Comparison of ENCODE assay signal across 9 cellular contexts in genomic region chr13:112722433-112723250, GRCh38. TPM values are rescaled to one million over a fixed set of nuclear protein-coding genes. Genes with fewer than 3 reads are reported as not detected.
DNase-seq lines count a peak whose midpoint lies in the region; ATAC-seq and TF ChIP-seq lines count a peak whose summit lies in the region.
"Had no signal": no experiment of that assay in that cellular context is flagged by ENCODE, and none has a peak within 500 bp of the region (broad histone marks: within the 10 kb centered on the region; RNA-seq: fewer than 3 reads in every experiment).

No MANE protein-coding gene starts in this region.

- DNase-seq in A172 (ENCODE audit: low spot score) = peak; percentile 98
- DNase-seq in HT1080 (ENCODE audit: low read depth) = peak; percentile 87
- DNase-seq in brain microvascular endothelial cell = peak; percentile 76
- no peak for DNase-seq in left colon
- no peak for DNase-seq in NK-92 treated with Interleukin-12 subunit alpha and Interleukin-12 subunit beta, amount 100 ng/mL, for 24 hours (lab: John Stamatoyannopoulos, UW)
- no peak for DNase-seq in activated CD4-positive, alpha-beta T cell treated with anti-CD3 and anti-CD28 coated beads, Interleukin-2, amount 10 ng/mL, durations not matched to agents 7 days and 5 days
- DNase-seq: activated effector memory CD4-positive, alpha-beta T cell treated with anti-CD3 and anti-CD28 coated beads, Interleukin-2, amount 50 U/mL, for 16 hours had no signal

- no peak overlapping the region for H3K4me3 ChIP-seq in brain microvascular endothelial cell (ENCODE audit: low read depth, low read length)

- no peaks in the 10 kb centered on the region for H3K27me3 ChIP-seq in brain microvascular endothelial cell (replicated peaks)

- H3K27ac Mint-ChIP-seq in stimulated activated memory B cell treated with anti-CD40 and anti-IgM and Interleukin-4, amounts not matched to agents 10 μg/mL and 1 μg/mL and 100 μg/mL, for 72 hours = no peak overlapping the region
- H3K27ac Mint-ChIP-seq in activated CD4-positive, alpha-beta T cell treated with anti-CD3 and anti-CD28 coated beads, Interleukin-2, amount 10 ng/mL, durations not matched to agents 7 days and 5 days = no peak overlapping the region

- H3K36me3 ChIP-seq in brain microvascular endothelial cell (replicated peaks) = no peaks in the 10 kb centered on the region

- intact Hi-C loops in left colon (cut with DNase I, micrococcal nuclease) = no loop called here

- H3K36me3 Mint-ChIP-seq in stimulated activated memory B cell treated with anti-CD40 and anti-IgM and Interleukin-4, amounts not matched to agents 10 μg/mL and 1 μg/mL and 100 μg/mL, for 72 hours = peaks cover 14% of the 10 kb centered on the region
- no peaks in the 10 kb centered on the region for H3K36me3 Mint-ChIP-seq in activated CD4-positive, alpha-beta T cell treated with anti-CD3 and anti-CD28 coated beads, Interleukin-2, amount 10 ng/mL, durations not matched to agents 7 days and 5 days (ENCODE audit: low read depth)

- peaks cover 7% of the 10 kb centered on the region for H3K4me1 Mint-ChIP-seq in stimulated activated memory B cell treated with anti-CD40 and anti-IgM and Interleukin-4, amounts not matched to agents 10 μg/mL and 1 μg/mL and 100 μg/mL, for 72 hours
- H3K4me1 Mint-ChIP-seq in activated CD4-positive, alpha-beta T cell treated with anti-CD3 and anti-CD28 coated beads, Interleukin-2, amount 10 ng/mL, durations not matched to agents 7 days and 5 days = peaks cover 36% of the 10 kb centered on the region

- peak overlapping the region; percentile 20 for H3K27ac ChIP-seq in brain microvascular endothelial cell

- CTCF ChIA-PET in activated CD4-positive, alpha-beta T cell treated with anti-CD3 and anti-CD28 coated beads, Interleukin-2, amount 10 ng/mL, durations not matched to agents 7 days and 5 days (lab: Charles Lee) = no interaction called here

- POLR2A ChIA-PET in activated CD4-positive, alpha-beta T cell treated with anti-CD3 and anti-CD28 coated beads, Interleukin-2, amount 10 ng/mL, durations not matched to agents 7 days and 5 days (lab: Charles Lee) = no interaction called here

- H3K9me3 Mint-ChIP-seq in stimulated activated memory B cell treated with anti-CD40 and anti-IgM and Interleukin-4, amounts not matched to agents 10 μg/mL and 1 μg/mL and 100 μg/mL, for 72 hours = no peaks in the 10 kb centered on the region
- no peaks in the 10 kb centered on the region for H3K9me3 Mint-ChIP-seq in activated CD4-positive, alpha-beta T cell treated with anti-CD3 and anti-CD28 coated beads, Interleukin-2, amount 10 ng/mL, durations not matched to agents 7 days and 5 days

- H3K4me3 Mint-ChIP-seq in stimulated activated memory B cell treated with anti-CD40 and anti-IgM and Interleukin-4, amounts not matched to agents 10 μg/mL and 1 μg/mL and 100 μg/mL, for 72 hours = no peak overlapping the region
- H3K4me3 Mint-ChIP-seq in activated CD4-positive, alpha-beta T cell treated with anti-CD3 and anti-CD28 coated beads, Interleukin-2, amount 10 ng/mL, durations not matched to agents 7 days and 5 days = no peak overlapping the region

- ATAC-seq in left colon (peak; percentile 62), HG03378 (IDR thresholded peaks at IDR 0.05; ENCODE audit: unreplicated experiment) (no peak)
- no peak for ATAC-seq in stimulated activated memory B cell treated with anti-CD40 and anti-IgM and Interleukin-4, amounts not matched to agents 10 μg/mL and 1 μg/mL and 100 μg/mL, for 72 hours

- no peak for TF ChIP-seq CTCF in brain microvascular endothelial cell (IDR thresholded peaks at IDR 0.05; ENCODE audit: low read depth, low read length, missing control alignments)

- H3K27me3 Mint-ChIP-seq in stimulated activated memory B cell treated with anti-CD40 and anti-IgM and Interleukin-4, amounts not matched to agents 10 μg/mL and 1 μg/mL and 100 μg/mL, for 72 hours = no peaks in the 10 kb centered on the region
- no peaks in the 10 kb centered on the region for H3K27me3 Mint-ChIP-seq in activated CD4-positive, alpha-beta T cell treated with anti-CD3 and anti-CD28 coated beads, Interleukin-2, amount 10 ng/mL, durations not matched to agents 7 days and 5 days

- in situ Hi-C loops in brain microvascular endothelial cell (cut with HindIII; ENCODE audit: low pct_ligation_motif_present, low sequenced_read_pairs) = no loop called here

RNA-seq across cellular contexts. Expression of gene ATP11A, which starts 32.8 kb away (rescaled TPM):
- 6.6 and 8.8 TPM in 2 replicates for total RNA-seq in A172 (2014; rRNA removed; shearing (Covaris generic))
- total RNA-seq in HT1080 (2014; rRNA removed; shearing (Covaris generic)) = 5.0 and 7.7 TPM in 2 replicates
- 9.0 and 11.3 TPM in 2 replicates for polyA plus RNA-seq in HT1080 (2015; cell fraction: cytosol; rRNA removed)
- 18.7 and 20.4 TPM in 2 replicates for polyA plus RNA-seq in HT1080 (2015; cell fraction: nucleus; rRNA removed)
- total RNA-seq in left colon = 10 to 100 TPM; 12.4 to 22.7 TPM
- total RNA-seq in activated CD4-positive, alpha-beta T cell treated with anti-CD3 and anti-CD28 coated beads, Interleukin-2, amount 10 ng/mL, durations not matched to agents 7 days and 5 days = 10 to 100 TPM; 63.1 to 68.4 TPM

Comparison
In these comparisons a context has a peak if more than half of its experiments do, and no peak if none do; other contexts are left out.
1. DNase-seq: peak in A172 (single experiment), HT1080 (single experiment) and brain microvascular endothelial cell (single experiment); none in left colon (0 of 2), NK-92 treated with Interleukin-12 subunit alpha and Interleukin-12 subunit beta, amount 100 ng/mL, for 24 hours (single experiment) and activated CD4-positive, alpha-beta T cell treated with anti-CD3 and anti-CD28 coated beads, Interleukin-2, amount 10 ng/mL, durations not matched to agents 7 days and 5 days (single experiment).